ENCODE assay signal across 14 cellular contexts in the genomic region with DNA sequence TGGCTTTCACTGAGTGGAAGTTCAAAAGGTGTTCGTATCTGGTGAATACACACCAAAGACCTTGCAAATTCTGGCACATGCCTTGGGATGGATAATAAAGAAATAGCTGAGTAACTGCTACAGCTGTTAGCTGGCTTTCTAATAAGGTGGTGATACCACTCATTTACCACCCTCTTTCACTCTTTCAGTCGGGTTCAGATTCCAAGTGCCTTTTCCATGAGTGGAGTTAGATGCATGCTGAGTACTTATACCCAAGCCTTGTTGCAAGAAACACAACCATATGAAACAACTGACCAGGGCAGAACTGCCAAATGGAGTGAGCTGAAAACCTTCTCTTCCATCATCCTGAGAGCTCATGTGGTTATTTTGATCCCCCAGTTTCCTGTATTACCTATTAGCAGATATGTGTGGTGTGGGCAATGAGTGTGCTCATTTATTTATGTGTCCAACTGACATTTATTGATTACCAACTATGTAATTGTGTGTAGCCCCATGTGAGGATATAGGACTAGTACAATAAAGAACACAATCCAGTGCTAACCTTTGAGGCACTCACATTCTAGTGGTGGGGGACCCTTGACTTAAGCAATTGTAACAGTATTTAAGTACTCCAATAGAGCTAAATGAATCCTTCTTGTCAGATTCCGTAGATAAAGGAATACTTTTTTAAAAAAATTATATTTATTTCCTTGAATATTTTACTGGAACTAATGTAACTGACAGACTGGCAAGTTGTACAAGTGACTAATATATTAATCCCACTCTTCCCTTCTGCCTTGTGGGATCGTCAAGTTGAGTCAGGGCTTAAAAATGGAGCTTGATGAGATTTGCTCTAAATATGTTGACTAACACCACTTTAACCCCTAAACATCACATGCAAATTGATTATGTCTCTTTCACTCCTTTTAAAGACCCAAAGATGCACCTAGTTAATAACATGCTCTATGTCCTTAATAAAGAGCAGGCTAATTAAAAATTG.
DNase-seq lines count a peak whose midpoint lies in the region; ATAC-seq and TF ChIP-seq lines count a peak whose summit lies in the region.
"Had no signal": no experiment of that assay in that cellular context is flagged by ENCODE, and none has a peak within 500 bp of the region (broad histone marks: within the 10 kb centered on the region; RNA-seq: fewer than 3 reads in every experiment).

No MANE protein-coding gene starts in this region.

- peaks cover 14% of the 10 kb centered on the region for H3K9me1 ChIP-seq in IMR-90 (ENCODE audit: insufficient read depth, low read length)

- peaks cover 49 to 85% of the 10 kb centered on the region in 2 experiments for H3K79me1 ChIP-seq in IMR-90 (ENCODE audit: low read depth in 1 of 2, low read length in 2 of 2)

- H3K18ac ChIP-seq in IMR-90 (ENCODE audit: low read depth, low read length): peak overlapping the region; percentile 93

- peak overlapping the region; percentile 75 for H2BK15ac ChIP-seq in IMR-90 (ENCODE audit: low read depth, low read length)

- H3K4me3 Mint-ChIP-seq in stimulated activated effector memory CD8-positive, alpha-beta T cell treated with anti-CD3 and anti-CD28 coated beads, Interleukin-12 subunit alpha, Interleukin-12 subunit beta, amount 100 ng/mL, for 72 hours: no peak overlapping the region
- H3K4me3 Mint-ChIP-seq: CD8-positive, alpha-beta T cell; natural killer cell; T-helper 2 cell treated with Interferon-gamma antibody and Interleukin-4, amounts not matched to agents 5 μg/mL and 100 μg/mL, for 36 hours had no signal

- TF ChIP-seq RAD21 in IMR-90 (IDR thresholded peaks at IDR 0.05; ENCODE audit: low read length): no peak

- BruUV-seq in IMR-90 (replicated peaks; lab: Mats Ljungman, UMichigan): no TSS peak
- BruUV-seq in mammary epithelial cell (replicated peaks; lab: Mats Ljungman, UMichigan): TSS peak; percentile 84

- no peak overlapping the region for H3K4me3 ChIP-seq in IMR-90 (ENCODE audit: insufficient read depth, low read depth, low read length)
- H3K4me3 ChIP-seq in mammary epithelial cell (replicated peaks in 1 of 3; ENCODE audit: insufficient read depth in 1 of 3, low read depth in 2 of 3, low read length in 3 of 3): no peak overlapping the region
- H3K4me3 ChIP-seq in mesodermal cell (ENCODE audit: extremely low read depth, insufficient read depth, low read length, poor library complexity, severe bottlenecking): no peak overlapping the region
- no peak overlapping the region for H3K4me3 ChIP-seq in heart right ventricle
- H3K4me3 ChIP-seq: spleen had no signal

- no peaks in the 10 kb centered on the region for H3K79me2 ChIP-seq in mammary epithelial cell (ENCODE audit: insufficient read depth, low read length)

- CTCF ChIA-PET in IMR-90 (lab: Yijun Ruan, JAX): interaction anchor here (0.6 to 1.0 kb wide), 3 partner anchors 12 to 217 kb away, joined by 3 to 5 read pairs (median 3); no protein-coding TSS in a partner anchor
- CTCF ChIA-PET in mammary epithelial cell (lab: Charles Lee; ENCODE audit: low non-redundant PET): interaction anchor here (0.6 to 0.7 kb wide), 4 partner anchors 83 to 238 kb away, joined by 3 to 11 read pairs (median 4); no protein-coding TSS in a partner anchor

- TF ChIP-seq CTCF in IMR-90 (conservative IDR thresholded peaks at IDR 0.05; ENCODE audit: low read depth, low read length) (no peak), mammary epithelial cell (conservative IDR thresholded peaks at IDR 0.05 in 1 of 2, IDR thresholded peaks at IDR 0.05 in 1 of 2; ENCODE audit: extremely low read depth in 1 of 2, insufficient read depth in 1 of 2, low read depth in 1 of 2, low read length in 2 of 2) (no peak), heart right ventricle (IDR thresholded peaks at IDR 0.05) (no peak)

- peak overlapping the region; percentile 67 for H3K14ac ChIP-seq in IMR-90 (replicated peaks; ENCODE audit: low read depth, low read length)

- in situ Hi-C loops in IMR-90 (cut with MboI; ENCODE audit: low sequenced_read_pairs): loop anchor here (25.0 kb wide), 3 partner anchors 561 to 1214 kb away; partner anchors contain the start of genes ADO and EGR2
- in situ Hi-C loops in mammary epithelial cell (cut with MboI; ENCODE audit: low sequenced_read_pairs in 2 of 2): loop anchor here (5.0 to 25.0 kb wide), 3 partner anchors 124 to 361 kb away; partner anchors contain the start of gene ARID5B (in 1 of the 2)

- H2AK9ac ChIP-seq in IMR-90 (replicated peaks; ENCODE audit: low read depth, low read length, poor library complexity): no peak overlapping the region

- peak overlapping the region; percentile 62 for H2AK5ac ChIP-seq in IMR-90 (ENCODE audit: low read depth, low read length)

- intact Hi-C loops in IMR-90 (cut with micrococcal nuclease) (no loop called here), mammary epithelial cell (cut with micrococcal nuclease) (loop anchor here (2.0 to 5.0 kb wide), 4 partner anchors 34 to 189 kb away; no protein-coding TSS in a partner anchor), heart right ventricle (cut with DNase I) (loop anchor here in 1 of 10 donors (10.0 kb wide), 1 partner anchor 131 kb away; no protein-coding TSS in a partner anchor)

- dilution Hi-C loops in IMR-90 (cut with HindIII; ENCODE audit: low sequenced_read_pairs, unreplicated experiment) (no loop called here), mammary epithelial cell (cut with HindIII; ENCODE audit: low sequenced_read_pairs) (no loop called here)

- H3K56ac ChIP-seq in IMR-90 (ENCODE audit: extremely low read depth, insufficient read depth, low read length): peak overlapping the region; percentile 12; the same call in 1 of the 2 replicates

- H3K4me1 ChIP-seq in IMR-90 (ENCODE audit: control insufficient read depth, insufficient read depth, low read length): peaks cover 27% of the 10 kb centered on the region
- peaks cover 49% of the 10 kb centered on the region for H3K4me1 ChIP-seq in mammary epithelial cell (ENCODE audit: insufficient read depth, low read length)
- H3K4me1 ChIP-seq in mesodermal cell (ENCODE audit: control insufficient read depth, insufficient read depth, low read length, poor library complexity, severe bottlenecking): peaks cover 20% of the 10 kb centered on the region
- H3K4me1 ChIP-seq in heart right ventricle: peaks cover 0 to 36% (median 3%) of the 10 kb centered on the region in 9 donors

- POLR2A ChIA-PET in IMR-90 (lab: Charles Lee; ENCODE audit: unreplicated experiment): interaction anchor here (0.5 kb wide), 1 partner anchor 433 kb away, joined by 3 read pairs; no protein-coding TSS in a partner anchor

- H4K91ac ChIP-seq in IMR-90 (ENCODE audit: insufficient read depth, low read depth, low read length): peak overlapping the region; percentile 72

- peak overlapping the region; percentile 12 for H3K4ac ChIP-seq in IMR-90 (ENCODE audit: low read depth, low read length)

- peak; percentile 31 for ATAC-seq in IMR-90 (ENCODE audit: low read depth)
- no peak for ATAC-seq in stimulated activated effector memory CD8-positive, alpha-beta T cell treated with anti-CD3 and anti-CD28 coated beads, Interleukin-12 subunit alpha, Interleukin-12 subunit beta, amount 100 ng/mL, for 72 hours
- ATAC-seq in heart right ventricle: no peak
- ATAC-seq: CD8-positive, alpha-beta T cell; HepG2; natural killer cell had no signal

- H3K9ac ChIP-seq in IMR-90 (ENCODE audit: low read depth, low read length) (no peak overlapping the region), mammary epithelial cell (ENCODE audit: insufficient read depth, low read length) (no peak overlapping the region)

- peak overlapping the region; percentile 32 to 36; a peak in 3 of 4 replicates for H4K8ac ChIP-seq in IMR-90 (ENCODE audit: low read depth in 2 of 2, low read length in 2 of 2)

- peak overlapping the region; percentile 78 for H2BK5ac ChIP-seq in IMR-90 (ENCODE audit: low read depth, low read length, poor library complexity, severe bottlenecking)

- H4K5ac ChIP-seq in IMR-90 (ENCODE audit: low read depth, low read length): peak overlapping the region; percentile 60; the same call in 1 of the 2 replicates

- no peak overlapping the region for H2AFZ ChIP-seq in IMR-90 (replicated peaks; ENCODE audit: low read length, poor library complexity)
- H2AFZ ChIP-seq in mammary epithelial cell (ENCODE audit: low read depth, low read length): peak overlapping the region; percentile 40

- peak overlapping the region; percentile 3; the same call in 1 of the 2 replicates for H3K27ac ChIP-seq in IMR-90 (ENCODE audit: insufficient read depth, low read length)
- peak overlapping the region; percentile 92 for H3K27ac ChIP-seq in mammary epithelial cell (ENCODE audit: insufficient read depth, low read depth, low read length)
- peak overlapping the region; percentile 30 for H3K27ac ChIP-seq in mesodermal cell (ENCODE audit: low read depth, low read length, severe bottlenecking)
- H3K27ac ChIP-seq in heart right ventricle: no peak overlapping the region

- H3K9me3 Mint-ChIP-seq in stimulated activated effector memory CD8-positive, alpha-beta T cell treated with anti-CD3 and anti-CD28 coated beads, Interleukin-12 subunit alpha, Interleukin-12 subunit beta, amount 100 ng/mL, for 72 hours: peaks cover 3% of the 10 kb centered on the region
- H3K9me3 Mint-ChIP-seq: CD8-positive, alpha-beta T cell; natural killer cell had no signal

- H3K27me3 ChIP-seq in IMR-90 (ENCODE audit: control insufficient read depth, insufficient read depth, low read length): no peaks in the 10 kb centered on the region
- no peaks in the 10 kb centered on the region for H3K27me3 ChIP-seq in mammary epithelial cell (ENCODE audit: insufficient read depth, low read length)
- no peaks in the 10 kb centered on the region for H3K27me3 ChIP-seq in heart right ventricle
- H3K27me3 ChIP-seq: spleen had no signal

- DNase-seq in AG20443 (ENCODE audit: low spot score) (peak; percentile 65), IMR-90 (peak; percentile 75), mammary epithelial cell (peak; percentile 82), heart right ventricle (no peak), NCI-H187 treated with DMSO at 0.1 percent for 48 hours (lab: John Stamatoyannopoulos, UW) (no peak)
- DNase-seq in NK-92 treated with Interleukin-12 subunit alpha and Interleukin-12 subunit beta, amount 100 ng/mL, for 24 hours (lab: John Stamatoyannopoulos, UW): no peak
- DNase-seq in stimulated activated effector memory CD8-positive, alpha-beta T cell treated with anti-CD3 and anti-CD28 coated beads, Interleukin-12 subunit alpha, Interleukin-12 subunit beta, amount 100 ng/mL, for 72 hours (ENCODE audit: low spot score in 2 of 2): no peak
- DNase-seq: CD8-positive, alpha-beta T cell; natural killer cell; NCI-H2029; spleen had no signal

- no peaks in the 10 kb centered on the region; the same call in 1 of the 2 replicates for H3K9me3 ChIP-seq in IMR-90 (ENCODE audit: control insufficient read depth, insufficient read depth, low read length)
- H3K9me3 ChIP-seq in mammary epithelial cell (replicated peaks; ENCODE audit: insufficient read depth, low read length): no peaks in the 10 kb centered on the region
- peaks cover 8% of the 10 kb centered on the region for H3K9me3 ChIP-seq in mesodermal cell (ENCODE audit: control insufficient read depth, low read length)
- peaks cover 0 to 4% (median 0%) of the 10 kb centered on the region in 11 donors for H3K9me3 ChIP-seq in heart right ventricle
- H3K9me3 ChIP-seq: spleen had no signal

- H4K20me1 ChIP-seq in IMR-90 (ENCODE audit: insufficient read depth, low read length) (peaks cover 5% of the 10 kb centered on the region; the same call in 1 of the 2 replicates), mammary epithelial cell (ENCODE audit: insufficient read depth, low read length) (no peaks in the 10 kb centered on the region)

- H3K27ac Mint-ChIP-seq in stimulated activated effector memory CD8-positive, alpha-beta T cell treated with anti-CD3 and anti-CD28 coated beads, Interleukin-12 subunit alpha, Interleukin-12 subunit beta, amount 100 ng/mL, for 72 hours: no peak overlapping the region
- H3K27ac Mint-ChIP-seq: CD8-positive, alpha-beta T cell; T-helper 2 cell treated with Interferon-gamma antibody and Interleukin-4, amounts not matched to agents 5 μg/mL and 100 μg/mL, for 36 hours had no signal

- TF ChIP-seq POLR2A in IMR-90 (IDR thresholded peaks at IDR 0.05; ENCODE audit: low read depth, low read length): no peak

- H3K36me3 ChIP-seq in IMR-90 (ENCODE audit: control insufficient read depth, insufficient read depth, low read length) (peaks cover 11% of the 10 kb centered on the region; the same call in 1 of the 2 replicates), mammary epithelial cell (ENCODE audit: insufficient read depth, low read length) (no peaks in the 10 kb centered on the region), mesodermal cell (ENCODE audit: control insufficient read depth, insufficient read depth, low read length) (no peaks in the 10 kb centered on the region), heart right ventricle (no peaks in the 10 kb centered on the region)

- peak overlapping the region; percentile 51; the same call in 1 of the 2 replicates for H3K4me2 ChIP-seq in IMR-90 (ENCODE audit: low read depth, low read length)
- peak overlapping the region; percentile 62 for H3K4me2 ChIP-seq in mammary epithelial cell (ENCODE audit: insufficient read depth, low read depth, low read length)

- peak overlapping the region; percentile 66 for H2BK20ac ChIP-seq in IMR-90 (ENCODE audit: low read depth, low read length)

- H3K4me1 Mint-ChIP-seq in stimulated activated effector memory CD8-positive, alpha-beta T cell treated with anti-CD3 and anti-CD28 coated beads, Interleukin-12 subunit alpha, Interleukin-12 subunit beta, amount 100 ng/mL, for 72 hours: peaks cover 60% of the 10 kb centered on the region

- WGBS in IMR-90 (ENCODE audit: extremely low coverage in 2 of 2, insufficient read length in 1 of 2), 2 experiments: no CpG with 5 or more reads among the region's 4 CpGs
- 40% methylated on average over 4 of the region's 4 CpGs for WGBS in mammary epithelial cell (ENCODE audit: low coverage, missing lambda C conversion rate)
- WGBS in mesodermal cell (ENCODE audit: insufficient coverage in 2 of 2), 2 experiments: 80% methylated on average over 1 of the region's 4 CpGs; no CpG with 5 or more reads in 1 of the 2 experiments
- 71 to 87% methylated on average over 4 of the region's 4 CpGs for WGBS in heart right ventricle, 2 donors

- H2BK120ac ChIP-seq in IMR-90 (ENCODE audit: low read depth, low read length): peak overlapping the region; percentile 89

- H3K36me3 Mint-ChIP-seq in stimulated activated effector memory CD8-positive, alpha-beta T cell treated with anti-CD3 and anti-CD28 coated beads, Interleukin-12 subunit alpha, Interleukin-12 subunit beta, amount 100 ng/mL, for 72 hours: peaks cover 49% of the 10 kb centered on the region
- H3K36me3 Mint-ChIP-seq: natural killer cell had no signal

- peak overlapping the region; percentile 76 for H3K23ac ChIP-seq in IMR-90 (ENCODE audit: low read depth, low read length)

Comparison
In these comparisons a context has a peak if more than half of its experiments do, and no peak if none do; other contexts are left out.
1. DNase-seq: peak in AG20443 (single experiment), IMR-90 (single experiment) and mammary epithelial cell (single experiment); none in NK-92 treated with Interleukin-12 subunit alpha and Interleukin-12 subunit beta, amount 100 ng/mL, for 24 hours (single experiment), stimulated activated effector memory CD8-positive, alpha-beta T cell treated with anti-CD3 and anti-CD28 coated beads, Interleukin-12 subunit alpha, Interleukin-12 subunit beta, amount 100 ng/mL, for 72 hours (0 of 2), heart right ventricle (0 of 2) and NCI-H187 treated with DMSO at 0.1 percent for 48 hours (single experiment).
2. H3K27ac ChIP-seq: peak in IMR-90 (single experiment), mammary epithelial cell (single experiment) and mesodermal cell (single experiment); none in heart right ventricle (0 of 10).